In genomic region chrX:68299923-68300322, GRCh38 we compare ENCODE assay signal across 23 cellular contexts.
"Had no signal": no experiment of that assay in that cellular context is flagged by ENCODE, and none has a peak within 500 bp of the region (broad histone marks: within the 10 kb centered on the region; RNA-seq: fewer than 3 reads in every experiment).

No MANE protein-coding gene starts in this region.

- H3K4me1 ChIP-seq: left ventricle myocardium inferior, spleen, testis, uterus had no signal

- H3K27me3 ChIP-seq: hepatocyte, spleen, testis, uterus had no signal

- H3K4me3 Mint-ChIP-seq: activated naive CD8-positive, alpha-beta T cell treated with anti-CD3 and anti-CD28 coated beads for 36 hours; mesothelial cell of epicardium; naive thymus-derived CD8-positive, alpha-beta T cell had no signal

- H3K9me3 Mint-ChIP-seq: activated naive CD8-positive, alpha-beta T cell treated with anti-CD3 and anti-CD28 coated beads for 36 hours; naive thymus-derived CD8-positive, alpha-beta T cell had no signal

- H3K27ac ChIP-seq: hepatocyte, left ventricle myocardium inferior, spleen, testis had no signal

- H3K4me1 Mint-ChIP-seq: activated naive CD8-positive, alpha-beta T cell treated with anti-CD3 and anti-CD28 coated beads for 36 hours; mesothelial cell of epicardium; naive thymus-derived CD8-positive, alpha-beta T cell had no signal

- H3K9me3 ChIP-seq: left ventricle myocardium inferior, spleen, testis, uterus had no signal

- DNase-seq: activated CD4-positive, alpha-beta T cell treated with anti-CD3 and anti-CD28 coated beads, Interleukin-2, amount 50 U/mL, for 4 hours; activated CD8-positive, alpha-beta memory T cell treated with anti-CD3 and anti-CD28 coated beads, Interleukin-2, amount 50 U/mL, for 48 hours; activated naive CD4-positive, alpha-beta T cell treated with Interleukin-2 at 50 U/mL for 16 hours; activated naive CD8-positive, alpha-beta T cell treated with anti-CD3 and anti-CD28 coated beads for 36 hours; activated T-cell treated with anti-CD3 and anti-CD28 coated beads, Interleukin-2, amount 50 U/mL, for 48 hours; amniotic stem cell; cerebellar nuclear complex; cortex of kidney; effector CD4-positive, alpha-beta T cell; foreskin fibroblast; left ventricle myocardium inferior; naive thymus-derived CD8-positive, alpha-beta T cell; retina; spleen; stimulated activated CD4-positive, alpha-beta T cell treated with anti-CD3 and anti-CD28 coated beads, Interleukin-4, amount 100 ng/mL, for 1 hour; stimulated activated naive CD4-positive, alpha-beta T cell; T-helper 1 cell; testis; trophoblast cell; uterus had no signal

- H3K4me3 ChIP-seq: hepatocyte, left ventricle myocardium inferior, spleen, testis, uterus had no signal

- H3K36me3 Mint-ChIP-seq: activated naive CD8-positive, alpha-beta T cell treated with anti-CD3 and anti-CD28 coated beads for 36 hours; mesothelial cell of epicardium; naive thymus-derived CD8-positive, alpha-beta T cell had no signal

- ATAC-seq: naive thymus-derived CD8-positive, alpha-beta T cell had no signal

- H3K36me3 ChIP-seq: left ventricle myocardium inferior, spleen, uterus had no signal

- H3K27ac Mint-ChIP-seq: activated naive CD8-positive, alpha-beta T cell treated with anti-CD3 and anti-CD28 coated beads for 36 hours; mesothelial cell of epicardium; naive thymus-derived CD8-positive, alpha-beta T cell; progenitor cell of endocrine pancreas had no signal

- H3K27me3 Mint-ChIP-seq: activated naive CD8-positive, alpha-beta T cell treated with anti-CD3 and anti-CD28 coated beads for 36 hours; naive thymus-derived CD8-positive, alpha-beta T cell; progenitor cell of endocrine pancreas had no signal
